ENCODE assay signal across 22 cellular contexts in genomic region chr18:32698148-32698547, GRCh38.
"Had no signal": no experiment of that assay in that cellular context is flagged by ENCODE, and none has a peak within 500 bp of the region (broad histone marks: within the 10 kb centered on the region; RNA-seq: fewer than 3 reads in every experiment).

No MANE protein-coding gene starts in this region.

- H3K4me1 ChIP-seq: tibial nerve, vagina had no signal

- ATAC-seq: left lobe of liver; stimulated activated naive CD8-positive, alpha-beta T cell treated with anti-CD3 and anti-CD28 coated beads, Interleukin-15, Interleukin-2, amounts not matched to agents 100 U/mL and 50 U/mL, for 24 hours had no signal

- H3K27me3 ChIP-seq: tibial nerve, vagina had no signal

- FAIRE-seq: keratinocyte had no signal

- H3K4me3 ChIP-seq: lung, tibial nerve, vagina had no signal

- H3K27ac ChIP-seq: tibial nerve, vagina had no signal

- H3K9me3 ChIP-seq: tibial nerve, vagina had no signal

- DNase-seq: activated B cell treated with CpG ODN at 0.5 μM for 24 hours; activated CD4-positive, alpha-beta memory T cell treated with anti-CD3 and anti-CD28 coated beads for 36 hours; activated CD4-positive, alpha-beta T cell treated with anti-CD3 and anti-CD28 coated beads for 4 hours; activated naive CD8-positive, alpha-beta T cell treated with anti-CD3 and anti-CD28 coated beads for 36 hours; activated T-cell treated with anti-CD3 and anti-CD28 coated beads for 4 hours; amniotic stem cell; dermis blood vessel endothelial cell; endodermal cell; foreskin melanocyte; glutamatergic neuron; hypothalamus; occipital lobe; posterior cingulate gyrus; stimulated activated CD4-positive, alpha-beta T cell treated with anti-CD3 and anti-CD28 coated beads, Interleukin-2, amount 100 ng/mL, for 24 hours; stimulated activated naive CD8-positive, alpha-beta T cell treated with anti-CD3 and anti-CD28 coated beads, Interleukin-15, Interleukin-2, amounts not matched to agents 100 U/mL and 50 U/mL, for 24 hours; substantia nigra; T-helper 9 cell had no signal

- H3K36me3 ChIP-seq: tibial nerve, vagina had no signal
